In the genomic region with DNA sequence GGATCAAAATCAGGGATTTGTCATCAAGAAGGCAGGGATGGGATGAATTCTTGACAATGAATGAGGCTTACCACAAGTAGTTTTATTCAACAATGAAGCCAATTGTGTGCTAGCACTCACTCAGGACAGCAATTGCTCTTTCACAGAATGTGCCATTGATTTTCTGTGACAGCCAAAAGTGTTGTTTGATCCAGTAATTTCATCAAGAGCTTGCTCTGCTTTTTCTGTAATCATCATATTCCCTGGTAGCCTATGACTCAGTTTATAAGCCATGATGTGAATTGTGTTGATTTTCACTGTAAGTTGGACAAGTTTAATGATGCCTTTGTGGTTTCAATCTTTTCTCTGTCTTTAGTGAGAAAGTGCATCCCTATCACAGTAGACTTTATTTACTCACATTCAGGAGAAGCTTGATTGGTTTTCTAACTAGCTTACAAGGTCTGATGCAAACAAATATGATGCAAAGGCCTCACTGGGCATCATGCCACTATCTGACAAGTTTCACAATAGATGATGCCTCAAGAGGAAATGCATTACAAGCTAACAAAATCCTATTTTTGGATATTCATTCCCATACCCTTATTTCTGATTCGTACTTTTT, we compare ENCODE assay signal across 8 cellular contexts. TPM values are rescaled to one million over a fixed set of nuclear protein-coding genes. Genes with fewer than 3 reads are reported as not detected.
DNase-seq lines count a peak whose midpoint lies in the region; ATAC-seq, FAIRE-seq and TF ChIP-seq lines count a peak whose summit lies in the region.
"Had no signal": no experiment of that assay in that cellular context is flagged by ENCODE, and none has a peak within 500 bp of the region (broad histone marks: within the 10 kb centered on the region; RNA-seq: fewer than 3 reads in every experiment).

No MANE protein-coding gene starts in this region.

- WGBS in heart left ventricle, 4 donors, result 49 to 56% (median 50%) methylated on average over 1 of the region's 1 CpG

- no peak for FAIRE-seq in RCC 7860 (lab: Jason Lieb, UNC)

- peak in 3 of 4 donors; percentile 18 to 42 (median 34) for ATAC-seq in heart left ventricle
- ATAC-seq: GM23338 had no signal

- H3K36me3 ChIP-seq in heart left ventricle, result no peaks in the 10 kb centered on the region
- H3K36me3 ChIP-seq: Peyer's patch had no signal

- TF ChIP-seq CTCF in heart left ventricle (IDR thresholded peaks at IDR 0.05), result no peak

- H3K9me3 ChIP-seq in heart left ventricle, result peaks cover 0 to 3% (median 0%) of the 10 kb centered on the region in 12 donors
- H3K9me3 ChIP-seq: Peyer's patch had no signal

- TF ChIP-seq POLR2A in heart left ventricle (IDR thresholded peaks at IDR 0.05), result no peak

- H3K4me3 ChIP-seq in heart left ventricle, result no peak overlapping the region
- H3K4me3 ChIP-seq: GM23338, Peyer's patch had no signal

- H3K4me1 ChIP-seq in heart left ventricle, result peaks cover 0 to 33% (median 4%) of the 10 kb centered on the region in 12 donors
- H3K4me1 ChIP-seq: Peyer's patch had no signal

- intact Hi-C loops in heart left ventricle (cut with DNase I), result no loop called here
- intact Hi-C loops in cardiac septum (cut with DNase I), result no loop called here

- peak overlapping the region in 2 of 12 donors; percentile 29 to 59 for H3K27ac ChIP-seq in heart left ventricle
- H3K27ac ChIP-seq: Peyer's patch had no signal

- DNase-seq in heart left ventricle, result peak in 1 of 5 donors; percentile 11
- DNase-seq in cardiac septum (ENCODE audit: low spot score), result no peak
- peak; percentile 64 for DNase-seq in glomerular endothelial cell (ENCODE audit: extremely low read depth, low read depth, low spot score)
- DNase-seq in stimulated activated CD4-positive, alpha-beta T cell treated with anti-CD3 and anti-CD28 coated beads, Interleukin-2, amount 100 ng/mL, for 24 hours, result no peak
- no peak for DNase-seq in RCC 7860 (ENCODE audit: low spot score)
- no peak for DNase-seq in NCI-H69 (lab: John Stamatoyannopoulos, UW)

- H3K27me3 ChIP-seq in heart left ventricle, result no peaks in the 10 kb centered on the region
- H3K27me3 ChIP-seq: Peyer's patch had no signal

RNA-seq across cellular contexts. Expression of gene CSRNP1, which starts 13.6 kb away (rescaled TPM):
- total RNA-seq in heart left ventricle, result 10 to 100 TPM in 7 of 9 donors, 1 to 10 TPM in 2; 5.3 to 27.3 (median 17.2) TPM
- polyA plus RNA-seq in heart left ventricle, result 10 to 100 TPM in 1 of 2 donors, 1 to 10 TPM in 1; 9.3 to 40.3 TPM
- total RNA-seq in cardiac septum, result 11.5 TPM
- total RNA-seq in glomerular endothelial cell, result 28.0 and 34.8 TPM in 2 replicates

RNA-seq across cellular contexts. Expression of gene XIRP1, which starts 25.4 kb away (rescaled TPM):
- total RNA-seq in heart left ventricle, result 1,000 to 10,000 TPM in 1 of 9 donors, 100 to 1,000 TPM in 8; 293 to 1,122 (median 530) TPM
- 100 to 1,000 TPM; 496 to 675 TPM for polyA plus RNA-seq in heart left ventricle
- 1,123 TPM for total RNA-seq in cardiac septum
- not detected in 2 replicates for total RNA-seq in glomerular endothelial cell
- total RNA-seq: GM23338 had no signal
- polyA plus RNA-seq: GM23338 had no signal

RNA-seq across cellular contexts. Expression of gene TTC21A, which starts 59.6 kb away (rescaled TPM):
- total RNA-seq in heart left ventricle, result 1 to 10 TPM in 7 of 9 donors, under 1 TPM in 2; 0.83 to 4.8 (median 2.0) TPM
- 1 to 10 TPM in 1 of 2 donors, under 1 TPM in 1; 0.72 to 1.9 TPM for polyA plus RNA-seq in heart left ventricle
- 3.0 TPM for total RNA-seq in cardiac septum
- total RNA-seq in glomerular endothelial cell, result 1.6 and 6.5 TPM in 2 replicates

RNA-seq across cellular contexts. Expression of gene GORASP1, which starts 59.6 kb away (rescaled TPM):
- total RNA-seq in heart left ventricle (10 to 100 TPM; 35.3 to 52.5 (median 42.3) TPM), cardiac septum (45.9 TPM), glomerular endothelial cell (67.0 and 77.2 TPM in 2 replicates)
- polyA plus RNA-seq in heart left ventricle, result 10 to 100 TPM; 19.9 to 43.3 TPM

Comparison
In these comparisons a context has a peak if more than half of its experiments do, and no peak if none do; other contexts are left out.
1. RNA of gene XIRP1, which starts 25.4 kb away (total RNA-seq): 1,123 TPM in cardiac septum (single experiment) and 293 to 1,122 TPM in heart left ventricle; not detected in glomerular endothelial cell; every median in the first group is over 100 times any median in the second.